In the genomic region with DNA sequence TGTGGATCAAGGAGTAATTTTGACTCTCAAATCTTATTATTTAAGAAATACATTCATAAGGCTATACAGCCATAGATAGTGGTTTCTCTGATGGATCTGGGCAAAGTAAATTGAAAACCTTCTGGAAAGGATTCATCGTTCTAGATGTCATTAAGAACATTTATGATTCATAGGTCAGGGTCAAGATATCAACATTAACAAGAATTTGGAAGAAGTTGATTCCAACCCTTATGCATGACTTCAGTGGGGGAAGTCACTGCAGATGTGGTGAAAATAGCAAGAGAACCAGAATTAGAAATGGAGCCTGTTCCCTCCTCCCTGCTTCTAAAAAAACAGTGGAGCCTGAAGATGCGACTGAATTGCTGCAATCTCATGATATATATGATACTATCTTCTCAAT, we compare ENCODE assay signal across 1 cellular context.
TF ChIP-seq lines count a peak whose summit lies in the region.

No MANE protein-coding gene starts in this region.

TF ChIP-seq in IMR-90, 13 proteins besides CTCF, POLR2A, EP300 and RAD21 (continued from another document):
- TF ChIP-seq, protein P1, sequence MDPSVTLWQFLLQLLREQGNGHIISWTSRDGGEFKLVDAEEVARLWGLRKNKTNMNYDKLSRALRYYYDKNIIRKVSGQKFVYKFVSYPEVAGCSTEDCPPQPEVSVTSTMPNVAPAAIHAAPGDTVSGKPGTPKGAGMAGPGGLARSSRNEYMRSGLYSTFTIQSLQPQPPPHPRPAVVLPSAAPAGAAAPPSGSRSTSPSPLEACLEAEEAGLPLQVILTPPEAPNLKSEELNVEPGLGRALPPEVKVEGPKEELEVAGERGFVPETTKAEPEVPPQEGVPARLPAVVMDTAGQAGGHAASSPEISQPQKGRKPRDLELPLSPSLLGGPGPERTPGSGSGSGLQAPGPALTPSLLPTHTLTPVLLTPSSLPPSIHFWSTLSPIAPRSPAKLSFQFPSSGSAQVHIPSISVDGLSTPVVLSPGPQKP (IDR thresholded peaks at IDR 0.05; ENCODE audit: borderline replicate concordance, low read depth, low read length): no peak
- TF ChIP-seq CHD1 (IDR thresholded peaks at IDR 0.05; ENCODE audit: low read depth, low read length) (no peak), CEBPB (IDR thresholded peaks at IDR 0.05; ENCODE audit: low read depth, low read length) (no peak), MAFK (IDR thresholded peaks at IDR 0.05; ENCODE audit: low read depth, low read length) (no peak), FOS (IDR thresholded peaks at IDR 0.05; ENCODE audit: low read depth, low read length) (no peak), NFE2L2 (IDR thresholded peaks at IDR 0.05; ENCODE audit: low read depth, low read length) (no peak)
- TF ChIP-seq, protein P2, sequence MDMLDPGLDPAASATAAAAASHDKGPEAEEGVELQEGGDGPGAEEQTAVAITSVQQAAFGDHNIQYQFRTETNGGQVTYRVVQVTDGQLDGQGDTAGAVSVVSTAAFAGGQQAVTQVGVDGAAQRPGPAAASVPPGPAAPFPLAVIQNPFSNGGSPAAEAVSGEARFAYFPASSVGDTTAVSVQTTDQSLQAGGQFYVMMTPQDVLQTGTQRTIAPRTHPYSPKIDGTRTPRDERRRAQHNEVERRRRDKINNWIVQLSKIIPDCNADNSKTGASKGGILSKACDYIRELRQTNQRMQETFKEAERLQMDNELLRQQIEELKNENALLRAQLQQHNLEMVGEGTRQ (IDR thresholded peaks at IDR 0.05; ENCODE audit: low read depth, low read length): no peak
TF ChIP-seq in IMR-90: peak in this region for 0.
